Comparison of ENCODE assay signal across 25 cellular contexts in genomic region chr20:36106606-36107005, GRCh38. TPM values are rescaled to one million over a fixed set of nuclear protein-coding genes. Genes with fewer than 3 reads are reported as not detected.
A peak's percentile ranks its signal among the peaks of the same experiment; 100 is the strongest.
DNase-seq lines count a peak whose midpoint lies in the region; ATAC-seq, FAIRE-seq and TF ChIP-seq lines count a peak whose summit lies in the region.
"Had no signal": no experiment of that assay in that cellular context is flagged by ENCODE, and none has a peak within 500 bp of the region (broad histone marks: within the 10 kb centered on the region; RNA-seq: fewer than 3 reads in every experiment).

No MANE protein-coding gene starts in this region.

- no peak for TF ChIP-seq EP300 in A549 (IDR thresholded peaks at IDR 0.05)
- TF ChIP-seq EP300 in HepG2 (IDR thresholded peaks at IDR 0.05; ENCODE audit: low read depth in 2 of 2, low read length in 2 of 2), result no peak
- no peak for TF ChIP-seq EP300 in HepG2 (CRISPR knock-in tag; IDR thresholded peaks at IDR 0.05; ENCODE audit: borderline replicate concordance)

- no peak for TF ChIP-seq RAD21 in A549 (conservative IDR thresholded peaks at IDR 0.05 in 1 of 2, IDR thresholded peaks at IDR 0.05 in 1 of 2)
- no peak for TF ChIP-seq RAD21 in HepG2 (CRISPR knock-in tag; IDR thresholded peaks at IDR 0.05)

- in situ Hi-C loops in HepG2 (cut with HindIII; ENCODE audit: extremely low pct_ligation_motif_present, low pct_unique_long_range_greater_than_20kb), result no loop called here

- no peaks in the 10 kb centered on the region for H3K27me3 Mint-ChIP-seq in stimulated activated naive CD8-positive, alpha-beta T cell treated with anti-CD3 and anti-CD28 coated beads, Interleukin-15, amount 100 ng/mL, for 72 hours

- no peak for TF ChIP-seq POLR2A in A549 (IDR thresholded peaks at IDR 0.05; ENCODE audit: low read length)
- no peak for TF ChIP-seq POLR2A in HepG2 (IDR thresholded peaks at IDR 0.05; ENCODE audit: insufficient read depth in 1 of 2, low read depth in 2 of 2, low read length in 2 of 2)
- TF ChIP-seq POLR2A in uterus (IDR thresholded peaks at IDR 0.05), result no peak

- no peak overlapping the region for H3K4me3 Mint-ChIP-seq in stimulated activated naive CD8-positive, alpha-beta T cell treated with anti-CD3 and anti-CD28 coated beads, Interleukin-15, amount 100 ng/mL, for 72 hours
- H3K4me3 Mint-ChIP-seq: CD4-positive, CD25-positive, alpha-beta regulatory T cell had no signal

- ATAC-seq in A549 (no peak), HepG2 (peak; percentile 15; the same call in 2 of the 3 replicates), pancreas (peak in 3 of 4 donors; percentile 6 to 16 (median 9)), HG03442 (IDR thresholded peaks at IDR 0.05; ENCODE audit: unreplicated experiment) (no peak)
- ATAC-seq in stimulated activated naive CD8-positive, alpha-beta T cell treated with anti-CD3 and anti-CD28 coated beads, Interleukin-15, amount 100 ng/mL, for 72 hours, result no peak
- ATAC-seq: PC-3 had no signal

- peaks cover 53% of the 10 kb centered on the region for H3K4me1 ChIP-seq in A549
- H3K4me1 ChIP-seq in HepG2 (ENCODE audit: insufficient read depth, low read length), result peaks cover 36% of the 10 kb centered on the region
- H3K4me1 ChIP-seq in pancreas, result peaks cover 38 to 45% (median 41%) of the 10 kb centered on the region in 3 donors
- no peaks in the 10 kb centered on the region for H3K4me1 ChIP-seq in uterus
- H3K4me1 ChIP-seq: BE2C had no signal

- FAIRE-seq in A549 (lab: Jason Lieb, UNC) (no peak), HepG2 (lab: Jason Lieb, UNC) (peak; percentile 36), pancreas (lab: Jason Lieb, UNC) (no peak)
- FAIRE-seq: GM12878 had no signal

- TF ChIP-seq CTCF in A549 (IDR thresholded peaks at IDR 0.05) (no peak), HepG2 (CRISPR knock-in tag; IDR thresholded peaks at IDR 0.05) (no peak), pancreas (IDR thresholded peaks at IDR 0.05) (no peak), uterus (IDR thresholded peaks at IDR 0.05) (no peak)

- no peaks in the 10 kb centered on the region for H3K4me1 Mint-ChIP-seq in stimulated activated naive CD8-positive, alpha-beta T cell treated with anti-CD3 and anti-CD28 coated beads, Interleukin-15, amount 100 ng/mL, for 72 hours
- H3K4me1 Mint-ChIP-seq: CD4-positive, CD25-positive, alpha-beta regulatory T cell had no signal

- no peaks in the 10 kb centered on the region for H4K20me1 ChIP-seq in HepG2 (ENCODE audit: insufficient read depth, low read length)

- no peak overlapping the region for H2AFZ ChIP-seq in HepG2 (ENCODE audit: low read length)
- H2AFZ ChIP-seq: GM23248 had no signal

- H3K27ac Mint-ChIP-seq in stimulated activated naive CD8-positive, alpha-beta T cell treated with anti-CD3 and anti-CD28 coated beads, Interleukin-15, amount 100 ng/mL, for 72 hours, result no peak overlapping the region
- H3K27ac Mint-ChIP-seq: CD4-positive, CD25-positive, alpha-beta regulatory T cell had no signal

- POLR2A ChIA-PET in A549 (lab: Yijun Ruan, JAX) (no interaction called here), HepG2 (lab: Yijun Ruan, JAX) (no interaction called here)

- H3K36me3 ChIP-seq in HepG2 (replicated peaks in 1 of 2; ENCODE audit: control insufficient read depth in 1 of 2, insufficient read depth in 2 of 2, low read length in 2 of 2), result no peaks in the 10 kb centered on the region
- H3K36me3 ChIP-seq in pancreas, result no peaks in the 10 kb centered on the region
- H3K36me3 ChIP-seq in uterus, result no peaks in the 10 kb centered on the region
- H3K36me3 ChIP-seq: BE2C had no signal

- CTCF ChIA-PET in A549 (lab: Yijun Ruan, JAX), result interaction anchor here (1.1 to 1.7 kb wide), 6 partner anchors 9 to 114 kb away, joined by 3 to 9 read pairs (median 4); no protein-coding TSS in a partner anchor
- CTCF ChIA-PET in HepG2 (lab: Yijun Ruan, JAX; ENCODE audit: low intra/inter-chr PET ratio, low total read pairs), result no interaction called here

- H3K4me2 ChIP-seq in A549 (peak overlapping the region; percentile 45; the same call in 2 of the 3 replicates), HepG2 (ENCODE audit: low read depth, low read length) (no peak overlapping the region)

- no peaks in the 10 kb centered on the region for H3K9me3 Mint-ChIP-seq in stimulated activated naive CD8-positive, alpha-beta T cell treated with anti-CD3 and anti-CD28 coated beads, Interleukin-15, amount 100 ng/mL, for 72 hours
- H3K9me3 Mint-ChIP-seq: CD4-positive, CD25-positive, alpha-beta regulatory T cell had no signal

- BruUV-seq in HepG2 (replicated peaks; lab: Mats Ljungman, UMichigan), result no TSS peak

- H3K27me3 ChIP-seq in HepG2 (ENCODE audit: control insufficient read depth in 1 of 2, insufficient read depth in 2 of 2, low read length in 2 of 2), result peaks cover 0 to 4% of the 10 kb centered on the region in 2 experiments; a peak in 1 of 5 replicates
- H3K27me3 ChIP-seq in pancreas, result no peaks in the 10 kb centered on the region
- H3K27me3 ChIP-seq in uterus, result no peaks in the 10 kb centered on the region
- H3K27me3 ChIP-seq: BE2C had no signal

- H3K9me3 ChIP-seq in A549, result no peaks in the 10 kb centered on the region
- no peaks in the 10 kb centered on the region for H3K9me3 ChIP-seq in HepG2 (ENCODE audit: low read length)
- no peaks in the 10 kb centered on the region for H3K9me3 ChIP-seq in pancreas
- H3K9me3 ChIP-seq in uterus, result no peaks in the 10 kb centered on the region
- H3K9me3 ChIP-seq: BE2C had no signal

- intact Hi-C loops in HepG2 (cut with micrococcal nuclease; ENCODE audit: unreplicated experiment) (no loop called here), pancreas (cut with DNase I) (no loop called here), uterus (cut with DNase I; ENCODE audit: low total_unique reads) (no loop called here)

- DNase-seq in A549 (ENCODE audit: low read depth in 1 of 2, low spot score in 1 of 2) (no peak), caudate nucleus (lab: John Stamatoyannopoulos, UW) (no peak), HepG2 (ENCODE audit: low spot score) (no peak), pancreas (no peak), uterus (no peak), substantia nigra (lab: John Stamatoyannopoulos, UW) (no peak)
- DNase-seq in stimulated activated naive CD8-positive, alpha-beta T cell treated with anti-CD3 and anti-CD28 coated beads, Interleukin-15, amount 100 ng/mL, for 72 hours, result no peak
- DNase-seq: 8988T; BE2C; CD4-positive, CD25-positive, alpha-beta regulatory T cell; COR-L47; GF-D8; GM23248; HCEC 1CT; IMR-90; NCI-H1048; NCI-H1436 treated with DMSO at 0.1 percent for 48 hours; NCI-H2081 treated with DMSO at 0.1 percent for 48 hours; NCI-H226; NCI-H524; NCI-H82; PC-3 had no signal

- WGBS in A549 (ENCODE audit: missing lambda C conversion rate), result 80% methylated on average over 5 of the region's 5 CpGs
- WGBS in HepG2 (ENCODE audit: low lambda C conversion rate), result 26% methylated on average over 5 of the region's 5 CpGs
- 62 to 64% methylated on average over 5 of the region's 5 CpGs for WGBS in pancreas, 2 donors

- H3K4me3 ChIP-seq in A549 (no peak overlapping the region), HepG2 (replicated peaks in 1 of 3; ENCODE audit: insufficient read depth in 1 of 3, low read depth in 2 of 3, low read length in 3 of 3) (no peak overlapping the region), pancreas (no peak overlapping the region), uterus (no peak overlapping the region)
- H3K4me3 ChIP-seq: GM12878, GM23248 had no signal

- H3K9ac ChIP-seq in HepG2 (ENCODE audit: insufficient read depth, low read depth, low read length), result no peak overlapping the region
- H3K9ac ChIP-seq: GM23248 had no signal

- peak overlapping the region; percentile 45 to 80; a peak in 5 of 6 replicates for H3K27ac ChIP-seq in A549
- H3K27ac ChIP-seq in caudate nucleus (ENCODE audit: low read depth, low read length), result peak overlapping the region; percentile 6
- no peak overlapping the region for H3K27ac ChIP-seq in HepG2 (ENCODE audit: extremely low read length, insufficient read depth, low read length)
- peak overlapping the region; percentile 63 to 87 (median 76) for H3K27ac ChIP-seq in pancreas
- H3K27ac ChIP-seq in uterus, result no peak overlapping the region
- H3K27ac ChIP-seq in substantia nigra (ENCODE audit: low read depth, low read length, poor library complexity, severe bottlenecking), result no peak overlapping the region
- H3K27ac ChIP-seq: GM23248, HL-60 had no signal

- H3K79me2 ChIP-seq in HepG2 (ENCODE audit: insufficient read depth, low read length), result no peaks in the 10 kb centered on the region

TF ChIP-seq in A549, 52 proteins besides CTCF, POLR2A, EP300 and RAD21 (continues in another document):
- no peak for TF ChIP-seq ZC3H11A (IDR thresholded peaks at IDR 0.05)

RNA-seq across cellular contexts. Expression of gene EPB41L1, which starts 47.9 kb away (rescaled TPM):
- polyA plus RNA-seq in A549 (2011; rRNA removed), result 45.9 and 50.0 TPM in 2 replicates
- 45.6 and 53.1 TPM in 2 replicates for polyA plus RNA-seq in A549 (2012; cell fraction: cytosol; rRNA removed)
- polyA plus RNA-seq in A549 (2012; cell fraction: nucleus; rRNA removed), result 55.6 and 60.8 TPM in 2 replicates
- polyA plus RNA-seq in A549 (2017; fragmentation: RNase III; extraction: RNeasy Plus Mini Kit Qiagen cat#74134 plus additional on column Dnase treatment), result 81.6 to 94.4 TPM (median 84.2 TPM) in 3 replicates
- 42.9 and 66.1 TPM in 2 replicates for polyA minus RNA-seq in A549 (2011; rRNA and poly(A)+ RNA removed)
- total RNA-seq in HepG2 (2016; rRNA removed; fragmentation: Illumina TruSeq; extraction: Trizol), result 16.7 and 20.8 TPM in 2 replicates
- 17.4 and 17.7 TPM in 2 replicates for total RNA-seq in HepG2 (2016; cell fraction: cytosol; rRNA removed; fragmentation: Illumina TruSeq; extraction: Trizol; ENCODE audit: low read depth)
- total RNA-seq in HepG2 (2016; cell fraction: insoluble cytoplasmic fraction; rRNA removed; fragmentation: Illumina TruSeq; extraction: Trizol), result 14.4 and 18.0 TPM in 2 replicates
- total RNA-seq in HepG2 (2016; cell fraction: membrane; rRNA removed; fragmentation: Illumina TruSeq; extraction: Trizol), result 56.5 and 60.6 TPM in 2 replicates
- 12.9 and 17.3 TPM in 2 replicates for total RNA-seq in HepG2 (2016; cell fraction: nucleus; rRNA removed; fragmentation: Illumina TruSeq; extraction: Trizol)
- 39.0 and 53.0 TPM in 2 replicates for polyA plus RNA-seq in HepG2 (2011; rRNA removed)
- 32.6 and 36.6 TPM in 2 replicates for polyA plus RNA-seq in HepG2 (2011; cell fraction: cytosol; rRNA removed)
- 28.0 and 46.3 TPM in 2 replicates for polyA plus RNA-seq in HepG2 (2011; cell fraction: nucleus; rRNA removed)
- polyA plus RNA-seq in HepG2 (2012), result 66.5 and 66.8 TPM in 2 replicates
- 51.2 and 58.4 TPM in 2 replicates for polyA plus RNA-seq in HepG2 (2016; cell fraction: cytosol; fragmentation: Illumina TruSeq; extraction: Trizol; ENCODE audit: low read depth)
- polyA plus RNA-seq in HepG2 (2016; cell fraction: insoluble cytoplasmic fraction; fragmentation: Illumina TruSeq; extraction: Trizol; ENCODE audit: low read depth), result 34.8 and 53.2 TPM in 2 replicates
- polyA plus RNA-seq in HepG2 (2016; cell fraction: membrane; fragmentation: Illumina TruSeq; extraction: Trizol; ENCODE audit: low read depth), result 96.9 and 114 TPM in 2 replicates
- 24.4 and 28.5 TPM in 2 replicates for polyA plus RNA-seq in HepG2 (2016; cell fraction: nucleus; fragmentation: Illumina TruSeq; extraction: Trizol; ENCODE audit: insufficient read depth, low read depth)
- polyA minus RNA-seq in HepG2 (2011; rRNA and poly(A)+ RNA removed; ENCODE audit: low replicate concordance), result 15.0 and 50.3 TPM in 2 replicates
- polyA minus RNA-seq in HepG2 (2011; cell fraction: cytosol; rRNA and poly(A)+ RNA removed), result 28.8 and 48.7 TPM in 2 replicates
- 20.4 and 20.9 TPM in 2 replicates for polyA minus RNA-seq in HepG2 (2011; cell fraction: nucleus; rRNA and poly(A)+ RNA removed)
- 10 to 100 TPM; 23.4 to 40.5 (median 30.8) TPM for total RNA-seq in pancreas
- 10 to 100 TPM; 17.6 to 31.4 TPM for polyA plus RNA-seq in pancreas
- total RNA-seq in uterus, result 10 to 100 TPM in 2 of 4 donors, 1 to 10 TPM in 2; 4.9 to 69.2 (median 33.2) TPM
- polyA plus RNA-seq: CD4-positive, CD25-positive, alpha-beta regulatory T cell had no signal

Comparison
In these comparisons a context has a peak if more than half of its experiments do, and no peak if none do; other contexts are left out.
1. ATAC-seq: peak in HepG2 (single experiment) and pancreas (3 of 4); none in A549 (0 of 2), HG03442 (single experiment) and stimulated activated naive CD8-positive, alpha-beta T cell treated with anti-CD3 and anti-CD28 coated beads, Interleukin-15, amount 100 ng/mL, for 72 hours (single experiment).
2. H3K27ac ChIP-seq: peak in A549 (2 of 2), caudate nucleus (single experiment) and pancreas (4 of 4); none in HepG2 (single experiment), uterus (0 of 2) and substantia nigra (single experiment).